14 cellular contexts compared by ENCODE assay signal in genomic region chr3:164806188-164806587, GRCh38.
A peak's percentile ranks its signal among the peaks of the same experiment; 100 is the strongest.
DNase-seq lines count a peak whose midpoint lies in the region; ATAC-seq and TF ChIP-seq lines count a peak whose summit lies in the region.
"Had no signal": no experiment of that assay in that cellular context is flagged by ENCODE, and none has a peak within 500 bp of the region (broad histone marks: within the 10 kb centered on the region; RNA-seq: fewer than 3 reads in every experiment).

No MANE protein-coding gene starts in this region.

- no peak overlapping the region for H3K27ac Mint-ChIP-seq in activated CD8-positive, alpha-beta T cell treated with anti-CD3 and anti-CD28 coated beads, Interleukin-2, amount 10 ng/mL, durations not matched to agents 7 days and 5 days
- H3K27ac Mint-ChIP-seq: activated T-cell treated with anti-CD3 and anti-CD28 coated beads, Interleukin-2, amount 50 U/mL, for 24 hours; CD8-positive, alpha-beta memory T cell had no signal

- no peaks in the 10 kb centered on the region for H3K27me3 Mint-ChIP-seq in activated CD8-positive, alpha-beta T cell treated with anti-CD3 and anti-CD28 coated beads, Interleukin-2, amount 10 ng/mL, durations not matched to agents 7 days and 5 days (ENCODE audit: low read depth)
- H3K27me3 Mint-ChIP-seq: activated T-cell treated with anti-CD3 and anti-CD28 coated beads, Interleukin-2, amount 50 U/mL, for 24 hours; CD8-positive, alpha-beta memory T cell had no signal

- CTCF ChIA-PET in activated CD8-positive, alpha-beta T cell treated with anti-CD3 and anti-CD28 coated beads, Interleukin-2, amount 10 ng/mL, durations not matched to agents 7 days and 5 days (lab: Charles Lee), result no interaction called here

- peak; percentile 81 for TF ChIP-seq CTCF in LNCAP (IDR thresholded peaks at IDR 0.05)

- DNase-seq in DMS 273 (lab: John Stamatoyannopoulos, UW; ENCODE audit: unreplicated experiment) (peak; percentile 40), DMS 273 treated with DMSO at 0.1 percent for 48 hours (lab: John Stamatoyannopoulos, UW) (no peak), adipocyte (ENCODE audit: low read depth) (peak; percentile 55), medulla oblongata (ENCODE audit: extremely low spot score) (peak; percentile 12), activated gamma-delta T cell (lab: John Stamatoyannopoulos, UW) (no peak)
- DNase-seq in activated CD8-positive, alpha-beta T cell treated with anti-CD3 and anti-CD28 coated beads, Interleukin-2, amount 10 ng/mL, durations not matched to agents 7 days and 5 days, result no peak
- DNase-seq: activated T-cell treated with anti-CD3 and anti-CD28 coated beads, Interleukin-2, amount 50 U/mL, for 24 hours; CD8-positive, alpha-beta memory T cell; mucosa of descending colon; pancreas had no signal

- no peak overlapping the region for H3K4me3 ChIP-seq in adipocyte (ENCODE audit: low read length)
- H3K4me3 ChIP-seq: ascending aorta, mucosa of descending colon, pancreas, suprapubic skin had no signal

- no peaks in the 10 kb centered on the region for H3K36me3 Mint-ChIP-seq in activated CD8-positive, alpha-beta T cell treated with anti-CD3 and anti-CD28 coated beads, Interleukin-2, amount 10 ng/mL, durations not matched to agents 7 days and 5 days (ENCODE audit: low read depth)
- H3K36me3 Mint-ChIP-seq: CD8-positive, alpha-beta memory T cell had no signal

- H3K9me3 Mint-ChIP-seq in activated CD8-positive, alpha-beta T cell treated with anti-CD3 and anti-CD28 coated beads, Interleukin-2, amount 10 ng/mL, durations not matched to agents 7 days and 5 days (ENCODE audit: insufficient read depth), result peaks cover 10% of the 10 kb centered on the region

- H3K4me1 ChIP-seq in adipocyte (ENCODE audit: control insufficient read depth, insufficient read depth, low read length), result no peaks in the 10 kb centered on the region
- H3K4me1 ChIP-seq: ascending aorta, pancreas, suprapubic skin had no signal

- H3K4me1 Mint-ChIP-seq in activated CD8-positive, alpha-beta T cell treated with anti-CD3 and anti-CD28 coated beads, Interleukin-2, amount 10 ng/mL, durations not matched to agents 7 days and 5 days (ENCODE audit: low read depth), result no peaks in the 10 kb centered on the region
- H3K4me1 Mint-ChIP-seq: CD8-positive, alpha-beta memory T cell had no signal

- no peak overlapping the region for H3K4me3 Mint-ChIP-seq in activated CD8-positive, alpha-beta T cell treated with anti-CD3 and anti-CD28 coated beads, Interleukin-2, amount 10 ng/mL, durations not matched to agents 7 days and 5 days
- H3K4me3 Mint-ChIP-seq: activated T-cell treated with anti-CD3 and anti-CD28 coated beads, Interleukin-2, amount 50 U/mL, for 24 hours; CD8-positive, alpha-beta memory T cell had no signal

- no peak overlapping the region for H3K9ac ChIP-seq in adipocyte (ENCODE audit: low read length)

- POLR2A ChIA-PET in activated CD8-positive, alpha-beta T cell treated with anti-CD3 and anti-CD28 coated beads, Interleukin-2, amount 10 ng/mL, durations not matched to agents 7 days and 5 days (lab: Charles Lee), result no interaction called here

- no peaks in the 10 kb centered on the region for H3K9me3 ChIP-seq in adipocyte (ENCODE audit: control insufficient read depth, low read length)
- H3K9me3 ChIP-seq: ascending aorta, mucosa of descending colon, pancreas, suprapubic skin had no signal

- ATAC-seq in GM21381 (IDR thresholded peaks at IDR 0.05; ENCODE audit: unreplicated experiment), result no peak
- ATAC-seq in activated CD8-positive, alpha-beta T cell treated with anti-CD3 and anti-CD28 coated beads, Interleukin-2, amount 10 ng/mL, durations not matched to agents 7 days and 5 days, result no peak
- ATAC-seq: mucosa of descending colon had no signal

- H3K27me3 ChIP-seq in adipocyte (replicated peaks; ENCODE audit: control insufficient read depth, insufficient read depth, low read length), result no peaks in the 10 kb centered on the region
- H3K27me3 ChIP-seq: ascending aorta, pancreas, suprapubic skin had no signal

- no peaks in the 10 kb centered on the region for H3K36me3 ChIP-seq in adipocyte (ENCODE audit: control insufficient read depth, insufficient read depth, low read length, severe bottlenecking)
- H3K36me3 ChIP-seq: ascending aorta, pancreas, suprapubic skin had no signal

Comparison
In these comparisons a context has a peak if more than half of its experiments do, and no peak if none do; other contexts are left out.
1. DNase-seq: peak in DMS 273 (single experiment), adipocyte (single experiment) and medulla oblongata (single experiment); none in DMS 273 treated with DMSO at 0.1 percent for 48 hours (single experiment), activated gamma-delta T cell (single experiment) and activated CD8-positive, alpha-beta T cell treated with anti-CD3 and anti-CD28 coated beads, Interleukin-2, amount 10 ng/mL, durations not matched to agents 7 days and 5 days (single experiment).